Comparison of ENCODE assay signal across 8 cellular contexts in the genomic region with DNA sequence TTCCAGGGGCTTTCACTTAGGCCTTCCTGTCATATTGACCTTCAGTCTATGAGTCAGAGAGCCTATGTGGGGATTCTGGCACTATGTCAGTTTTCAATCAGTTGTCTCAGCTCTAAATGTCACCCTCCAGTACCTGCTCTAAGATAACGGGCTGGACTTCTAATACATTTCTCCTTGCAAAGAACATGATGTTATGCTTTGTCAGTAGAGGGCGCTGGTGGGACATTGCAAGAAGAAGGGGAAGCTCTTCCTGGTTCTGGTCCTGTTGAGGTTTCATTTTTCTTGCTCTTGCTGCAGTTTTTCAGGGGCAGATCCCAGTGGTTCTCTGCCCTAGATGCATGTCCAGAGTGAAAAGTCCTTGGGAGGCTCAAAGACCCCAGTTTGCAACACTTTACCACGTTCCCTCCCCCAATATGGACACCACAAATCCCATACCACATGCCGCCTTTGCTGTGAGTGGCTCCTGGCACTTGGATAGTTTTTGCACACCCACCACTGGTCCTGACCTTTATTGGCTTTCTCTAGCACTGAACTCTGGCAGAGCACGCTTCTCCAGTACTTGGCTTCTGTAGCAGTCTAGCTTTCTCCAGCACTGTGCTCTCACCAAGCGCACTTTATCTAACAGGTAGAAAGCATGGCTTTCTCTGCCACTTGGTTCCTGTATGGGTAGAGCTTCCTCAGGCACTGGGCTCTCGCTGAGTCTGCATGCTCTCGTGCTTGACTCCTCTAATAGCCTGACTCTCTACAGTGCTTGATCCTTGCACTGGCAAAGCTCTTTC. TPM values are rescaled to one million over a fixed set of nuclear protein-coding genes. Genes with fewer than 3 reads are reported as not detected.
DNase-seq lines count a peak whose midpoint lies in the region; ATAC-seq, FAIRE-seq and TF ChIP-seq lines count a peak whose summit lies in the region.

No MANE protein-coding gene starts in this region.

- H4K20me1 ChIP-seq in BLaER1 (no peaks in the 10 kb centered on the region), astrocyte (ENCODE audit: insufficient read depth, low read length) (no peaks in the 10 kb centered on the region), hepatocyte (ENCODE audit: insufficient read depth, poor library complexity, severe bottlenecking) (no peaks in the 10 kb centered on the region)

- H3K36me3 Mint-ChIP-seq in T-helper 2 cell treated with Interferon-gamma antibody and Interleukin-4, amounts not matched to agents 5 μg/mL and 100 μg/mL, for 36 hours (ENCODE audit: low read depth), result no peaks in the 10 kb centered on the region
- H3K36me3 Mint-ChIP-seq in astrocyte (ENCODE audit: low read depth, unreplicated experiment), result peaks cover 3% of the 10 kb centered on the region

- ATAC-seq in GM21825 (IDR thresholded peaks at IDR 0.05; ENCODE audit: unreplicated experiment) (peak; percentile 54), HG03039 (IDR thresholded peaks at IDR 0.05; ENCODE audit: unreplicated experiment) (no peak)

- no peaks in the 10 kb centered on the region for H3K27me3 Mint-ChIP-seq in T-helper 2 cell treated with Interferon-gamma antibody and Interleukin-4, amounts not matched to agents 5 μg/mL and 100 μg/mL, for 36 hours (ENCODE audit: low read depth)
- no peaks in the 10 kb centered on the region for H3K27me3 Mint-ChIP-seq in astrocyte (ENCODE audit: low read depth, unreplicated experiment)

- H2AFZ ChIP-seq in astrocyte (ENCODE audit: low read depth, low read length) (no peak overlapping the region), hepatocyte (peak overlapping the region; percentile 18)

- FAIRE-seq in astrocyte (lab: Jason Lieb, UNC), result no peak

- 56% methylated on average over 8 of the region's 8 CpGs for WGBS in hepatocyte (ENCODE audit: low lambda C conversion rate, missing lambda C conversion rate)

- H3K27ac ChIP-seq in BLaER1 (peak overlapping the region; percentile 55; the same call in 1 of the 2 replicates), astrocyte (ENCODE audit: low read depth, low read length) (no peak overlapping the region), hepatocyte (peak overlapping the region; percentile 51)

- peak overlapping the region; percentile 72 for H3K4me2 ChIP-seq in BLaER1
- peak overlapping the region; percentile 47 for H3K4me2 ChIP-seq in astrocyte (ENCODE audit: low read length)
- H3K4me2 ChIP-seq in hepatocyte, result peak overlapping the region; percentile 64

- H3K36me3 ChIP-seq in BLaER1, result no peaks in the 10 kb centered on the region
- H3K36me3 ChIP-seq in astrocyte (ENCODE audit: insufficient read depth, low read length), result no peaks in the 10 kb centered on the region
- H3K36me3 ChIP-seq in hepatocyte (replicated peaks; ENCODE audit: insufficient read depth, low read depth), result no peaks in the 10 kb centered on the region

- H3K9me3 Mint-ChIP-seq in T-helper 2 cell treated with Interferon-gamma antibody and Interleukin-4, amounts not matched to agents 5 μg/mL and 100 μg/mL, for 36 hours, result no peaks in the 10 kb centered on the region
- H3K9me3 Mint-ChIP-seq in astrocyte (ENCODE audit: unreplicated experiment), result peaks cover 2% of the 10 kb centered on the region

- H3K79me2 ChIP-seq in astrocyte (ENCODE audit: insufficient read depth, low read length) (no peaks in the 10 kb centered on the region), hepatocyte (no peaks in the 10 kb centered on the region)

- H3K4me1 Mint-ChIP-seq in T-helper 2 cell treated with Interferon-gamma antibody and Interleukin-4, amounts not matched to agents 5 μg/mL and 100 μg/mL, for 36 hours (ENCODE audit: low read depth), result peaks cover 8% of the 10 kb centered on the region
- peaks cover 9% of the 10 kb centered on the region for H3K4me1 Mint-ChIP-seq in astrocyte (ENCODE audit: low read depth, unreplicated experiment)

- H3K27me3 ChIP-seq in BLaER1, result no peaks in the 10 kb centered on the region
- H3K27me3 ChIP-seq in astrocyte (ENCODE audit: insufficient read depth, low read length), result no peaks in the 10 kb centered on the region
- no peaks in the 10 kb centered on the region for H3K27me3 ChIP-seq in hepatocyte

- H3K4me1 ChIP-seq in BLaER1, result peaks cover 14% of the 10 kb centered on the region
- no peaks in the 10 kb centered on the region for H3K4me1 ChIP-seq in astrocyte (ENCODE audit: insufficient read depth, low read length)
- H3K4me1 ChIP-seq in hepatocyte (ENCODE audit: insufficient read depth), result peaks cover 5% of the 10 kb centered on the region

- peak overlapping the region; percentile 64 for H3K27ac Mint-ChIP-seq in T-helper 2 cell treated with Interferon-gamma antibody and Interleukin-4, amounts not matched to agents 5 μg/mL and 100 μg/mL, for 36 hours
- H3K27ac Mint-ChIP-seq in astrocyte (ENCODE audit: unreplicated experiment), result peak overlapping the region; percentile 47

- DNase-seq in NCI-H1694 treated with DMSO at 0.1 percent for 48 hours (lab: John Stamatoyannopoulos, UW) (peak; percentile 66), astrocyte (ENCODE audit: low read depth) (peak; percentile 55), hepatocyte (ENCODE audit: low spot score) (peak; percentile 94), skeletal muscle cell (ENCODE audit: low read depth) (peak; percentile 55)
- DNase-seq in T-helper 2 cell treated with Interferon-gamma antibody and Interleukin-4, amounts not matched to agents 5 μg/mL and 100 μg/mL, for 36 hours (ENCODE audit: low spot score), result peak; percentile 68

- H3K4me3 ChIP-seq in BLaER1 (no peak overlapping the region), astrocyte (ENCODE audit: insufficient read depth, low read depth, low read length) (no peak overlapping the region), hepatocyte (no peak overlapping the region), skeletal muscle cell (ENCODE audit: low read depth, low read length) (no peak overlapping the region)

- peak; percentile 78 for TF ChIP-seq CTCF in astrocyte (IDR thresholded peaks at IDR 0.05; ENCODE audit: insufficient read depth, low read depth, low read length)
- peak; percentile 87 for TF ChIP-seq CTCF in hepatocyte (IDR thresholded peaks at IDR 0.05; ENCODE audit: poor library complexity)

- peak overlapping the region; percentile 42; the same call in 1 of the 2 replicates for H3K9ac ChIP-seq in BLaER1
- H3K9ac ChIP-seq in astrocyte (ENCODE audit: low read length), result no peak overlapping the region

- H3K4me3 Mint-ChIP-seq in T-helper 2 cell treated with Interferon-gamma antibody and Interleukin-4, amounts not matched to agents 5 μg/mL and 100 μg/mL, for 36 hours, result peak overlapping the region; percentile 39
- no peak overlapping the region for H3K4me3 Mint-ChIP-seq in astrocyte (ENCODE audit: unreplicated experiment)

- H3K9me2 ChIP-seq in hepatocyte (replicated peaks; ENCODE audit: insufficient read depth), result no peaks in the 10 kb centered on the region

- no peaks in the 10 kb centered on the region for H3K9me3 ChIP-seq in BLaER1
- no peaks in the 10 kb centered on the region for H3K9me3 ChIP-seq in astrocyte (ENCODE audit: insufficient read depth, low read depth, low read length)
- H3K9me3 ChIP-seq in hepatocyte (ENCODE audit: low read depth), result no peaks in the 10 kb centered on the region

RNA-seq across cellular contexts. Expression of gene BCL7C, which starts 49.0 kb away (rescaled TPM):
- total RNA-seq in astrocyte, result 37.7 and 40.7 TPM in 2 replicates
- total RNA-seq in hepatocyte, result 21.4 and 25.7 TPM in 2 replicates
- polyA plus RNA-seq in hepatocyte, result 54.1 and 57.3 TPM in 2 replicates

RNA-seq across cellular contexts. Expression of gene CTF1, which starts 51.6 kb away (rescaled TPM):
- total RNA-seq in astrocyte (5.2 and 5.9 TPM in 2 replicates), hepatocyte (1.1 and 1.7 TPM in 2 replicates)
- polyA plus RNA-seq in hepatocyte, result 13.0 and 18.2 TPM in 2 replicates

RNA-seq across cellular contexts. Expression of gene ZNF629, which starts 57.9 kb away (rescaled TPM):
- total RNA-seq in astrocyte (17.4 and 17.6 TPM in 2 replicates), hepatocyte (12.2 and 15.6 TPM in 2 replicates)
- 7.7 and 8.7 TPM in 2 replicates for polyA plus RNA-seq in hepatocyte
